In the genomic region with DNA sequence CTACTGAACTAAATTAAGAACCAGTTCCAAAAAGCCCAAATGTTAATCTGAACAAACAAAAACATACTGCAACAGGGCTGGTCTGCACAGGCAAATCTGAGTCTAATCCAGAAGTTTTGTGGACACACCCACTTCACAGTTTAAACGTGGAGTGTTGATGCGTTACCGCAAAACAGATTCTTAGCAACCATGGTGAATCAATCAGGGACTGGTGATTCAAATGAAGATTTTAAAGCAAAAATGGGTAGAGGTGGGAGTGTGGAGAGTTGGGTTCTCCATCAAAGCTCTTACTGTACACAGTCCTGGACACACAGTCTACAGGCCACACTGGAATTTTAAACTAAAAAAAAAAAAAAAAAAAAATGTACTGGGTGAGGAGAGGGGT, we compare ENCODE assay signal across 8 cellular contexts. TPM values are rescaled to one million over a fixed set of nuclear protein-coding genes. Genes with fewer than 3 reads are reported as not detected.
A peak's percentile ranks its signal among the peaks of the same experiment; 100 is the strongest.
DNase-seq lines count a peak whose midpoint lies in the region; ATAC-seq and TF ChIP-seq lines count a peak whose summit lies in the region.

No MANE protein-coding gene starts in this region.

- POLR2A ChIA-PET in Panc1 (lab: Charles Lee), result interaction anchor here (0.6 to 2.1 kb wide), 10 partner anchors 10 to 1536 kb away, joined by 3 to 10 read pairs (median 4); no protein-coding TSS in a partner anchor

- BruUV-seq in Panc1 (replicated peaks; lab: Mats Ljungman, UMichigan), result no TSS peak

- TF ChIP-seq CTCF in Panc1 (IDR thresholded peaks at IDR 0.05) (no peak), nephron (IDR thresholded peaks at IDR 0.05; ENCODE audit: unreplicated experiment in 3 of 3) (no peak)

- intact Hi-C loops in Panc1 (cut with micrococcal nuclease; ENCODE audit: unreplicated experiment), result no loop called here

- peak overlapping the region; percentile 88 to 93 for H3K4me3 ChIP-seq in Panc1 (ENCODE audit: low read depth in 2 of 2, low read length in 2 of 2)

- in situ Hi-C loops in Panc1 (cut with HindIII; ENCODE audit: low pct_unique_long_range_greater_than_20kb, low sequenced_read_pairs), result no loop called here

- H3K36me3 ChIP-seq in Panc1 (ENCODE audit: control insufficient read depth, insufficient read depth, low read length), result peaks cover 37% of the 10 kb centered on the region

- CTCF ChIA-PET in Panc1 (lab: Charles Lee), result no interaction called here

- ATAC-seq in Panc1 (peak; percentile 3), GM18505 (IDR thresholded peaks at IDR 0.05; ENCODE audit: unreplicated experiment) (no peak)

- no peaks in the 10 kb centered on the region for H3K27me3 ChIP-seq in Panc1 (ENCODE audit: control insufficient read depth, insufficient read depth, low read length)

- no peaks in the 10 kb centered on the region for H3K27me3 Mint-ChIP-seq in nephron (ENCODE audit: low read depth)

- no peaks in the 10 kb centered on the region for H3K9me3 ChIP-seq in Panc1 (ENCODE audit: control insufficient read depth, insufficient read depth, low read depth, low read length)

- peaks cover 82% of the 10 kb centered on the region for H3K4me1 Mint-ChIP-seq in nephron

- peak overlapping the region; percentile 88 to 99 (median 98) for H3K27ac Mint-ChIP-seq in nephron

- TF ChIP-seq POLR2A in GM18505 (IDR thresholded peaks at IDR 0.05; ENCODE audit: borderline replicate concordance, extremely low read depth, insufficient read depth, insufficient read length), result no peak

- H3K4me3 Mint-ChIP-seq in nephron, result peak overlapping the region in 2 of 3 experiments; percentile 39 to 60

- peak; percentile 83 for DNase-seq in Daoy (ENCODE audit: low read depth)
- no peak for DNase-seq in Panc1 (ENCODE audit: low read depth, low spot score)
- DNase-seq in dedifferentiated amniotic fluid mesenchymal stem cell (ENCODE audit: extremely low spot score), result peak; percentile 70
- no peak for DNase-seq in midbrain (lab: John Stamatoyannopoulos, UW)
- no peak for DNase-seq in AML-193 (lab: John Stamatoyannopoulos, UW)
- no peak for DNase-seq in NCI-H146 treated with DMSO at 0.1 percent for 48 hours (lab: John Stamatoyannopoulos, UW; ENCODE audit: unreplicated experiment)

- no peaks in the 10 kb centered on the region for H3K9me3 Mint-ChIP-seq in nephron

- H3K36me3 Mint-ChIP-seq in nephron (ENCODE audit: low read depth), result peaks cover 14% of the 10 kb centered on the region

- peak overlapping the region; percentile 100 for H3K27ac ChIP-seq in Panc1 (ENCODE audit: low read length)

- H3K4me1 ChIP-seq in Panc1 (ENCODE audit: control insufficient read depth, insufficient read depth, low read length), result peaks cover 79% of the 10 kb centered on the region

RNA-seq across cellular contexts. Expression of a gene that starts 5.2 kb away (rescaled TPM):
- 2,152 and 2,505 TPM in 2 replicates for total RNA-seq in Daoy (2014; rRNA removed; shearing (Covaris generic))
- total RNA-seq in Panc1 (2021; ENCODE audit: unreplicated experiment), result 1,903 TPM
- 1,847 TPM for polyA plus RNA-seq in Panc1 (2012; ENCODE audit: insufficient read length)

Comparison
In these comparisons a context has a peak if more than half of its experiments do, and no peak if none do; other contexts are left out.
1. DNase-seq: peak in Daoy (single experiment) and dedifferentiated amniotic fluid mesenchymal stem cell (single experiment); none in Panc1 (single experiment), midbrain (single experiment), AML-193 (0 of 2) and NCI-H146 treated with DMSO at 0.1 percent for 48 hours (single experiment).